In genomic region chr1:174626031-174627020, GRCh38 we compare ENCODE assay signal across 13 cellular contexts.
DNase-seq lines count a peak whose midpoint lies in the region; ATAC-seq and TF ChIP-seq lines count a peak whose summit lies in the region.
"Had no signal": no experiment of that assay in that cellular context is flagged by ENCODE, and none has a peak within 500 bp of the region (broad histone marks: within the 10 kb centered on the region; RNA-seq: fewer than 3 reads in every experiment).

No MANE protein-coding gene starts in this region.

- no peaks in the 10 kb centered on the region for H3K9me3 ChIP-seq in NT2/D1 (ENCODE audit: insufficient read depth, low read length)
- H3K9me3 ChIP-seq in lower lobe of right lung, result peaks cover 7% of the 10 kb centered on the region
- H3K9me3 ChIP-seq: esophagus muscularis mucosa, thoracic aorta had no signal

- H3K36me3 ChIP-seq in NT2/D1 (ENCODE audit: insufficient read depth, insufficient read length, low read length) (no peaks in the 10 kb centered on the region), lower lobe of right lung (no peaks in the 10 kb centered on the region)
- H3K36me3 ChIP-seq: esophagus muscularis mucosa, thoracic aorta had no signal

- H3K9ac ChIP-seq in NT2/D1 (ENCODE audit: insufficient read length, low read depth), result no peak overlapping the region

- DNase-seq in HCEC 1CT (peak; percentile 67), NT2/D1 (ENCODE audit: low read depth, low spot score) (peak; percentile 13), fibroblast of mammary gland (ENCODE audit: low read depth) (peak; percentile 71), stromal cell of bone marrow (ENCODE audit: low read depth) (peak; percentile 4), lower lobe of right lung (no peak), inferior parietal cortex (ENCODE audit: extremely low spot score) (no peak)
- DNase-seq in activated CD8-positive, alpha-beta memory T cell treated with anti-CD3 and anti-CD28 coated beads for 24 hours, result no peak
- DNase-seq: central memory CD4-positive, alpha-beta T cell; COR-L47; NCI-H526 treated with DMSO at 0.1 percent for 48 hours had no signal

- H3K4me3 ChIP-seq in NT2/D1 (ENCODE audit: insufficient read length, low read depth) (no peak overlapping the region), fibroblast of mammary gland (ENCODE audit: control insufficient read depth, low read depth, low read length) (no peak overlapping the region), lower lobe of right lung (no peak overlapping the region)
- H3K4me3 ChIP-seq: esophagus muscularis mucosa, thoracic aorta had no signal

- intact Hi-C loops in lower lobe of right lung (cut with DNase I), result no loop called here

- ATAC-seq in lower lobe of right lung, result no peak
- ATAC-seq: sciatic nerve had no signal

- H3K27me3 ChIP-seq in NT2/D1 (ENCODE audit: insufficient read depth, insufficient read length) (no peaks in the 10 kb centered on the region), lower lobe of right lung (ENCODE audit: low read depth) (no peaks in the 10 kb centered on the region)
- H3K27me3 ChIP-seq: esophagus muscularis mucosa had no signal

- TF ChIP-seq CTCF in fibroblast of mammary gland (conservative IDR thresholded peaks at IDR 0.05; ENCODE audit: control insufficient read depth, insufficient read depth, low read depth, low read length) (no peak), lower lobe of right lung (IDR thresholded peaks at IDR 0.05) (no peak)

- H3K27ac ChIP-seq in lower lobe of right lung, result no peak overlapping the region
- H3K27ac ChIP-seq: esophagus muscularis mucosa, thoracic aorta had no signal

- H3K4me1 ChIP-seq in NT2/D1 (ENCODE audit: insufficient read depth, insufficient read length) (no peaks in the 10 kb centered on the region), lower lobe of right lung (no peaks in the 10 kb centered on the region)
- H3K4me1 ChIP-seq: esophagus muscularis mucosa had no signal

Comparison
In these comparisons a context has a peak if more than half of its experiments do, and no peak if none do; other contexts are left out.
1. DNase-seq: peak in HCEC 1CT (single experiment), NT2/D1 (single experiment), fibroblast of mammary gland (single experiment) and stromal cell of bone marrow (single experiment); none in activated CD8-positive, alpha-beta memory T cell treated with anti-CD3 and anti-CD28 coated beads for 24 hours (single experiment), lower lobe of right lung (single experiment) and inferior parietal cortex (single experiment).